Comparison of ENCODE assay signal across 21 cellular contexts in the genomic region with DNA sequence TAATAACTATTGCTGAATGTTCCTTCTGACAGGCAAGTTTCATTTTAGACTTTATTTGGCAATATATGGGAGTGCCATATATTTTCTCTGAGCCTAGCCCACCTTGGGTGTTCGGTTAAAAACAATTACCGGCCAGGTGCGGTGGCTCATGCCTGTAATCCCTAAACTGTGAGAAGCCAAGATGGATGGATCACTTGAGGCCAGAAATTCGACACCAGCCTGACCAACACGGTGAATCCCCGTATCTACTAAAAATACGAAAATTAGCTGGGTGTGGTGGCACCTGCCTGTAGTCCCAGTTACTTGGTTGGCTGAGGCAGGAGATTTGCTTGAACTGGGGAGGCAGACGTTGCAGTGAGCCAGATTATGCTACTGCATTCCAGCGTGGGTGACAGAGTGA. TPM values are rescaled to one million over a fixed set of nuclear protein-coding genes. Genes with fewer than 3 reads are reported as not detected.
"Had no signal": no experiment of that assay in that cellular context is flagged by ENCODE, and none has a peak within 500 bp of the region (broad histone marks: within the 10 kb centered on the region; RNA-seq: fewer than 3 reads in every experiment).

No MANE protein-coding gene starts in this region.

- H3K9me3 Mint-ChIP-seq: endodermal cell had no signal

- H3K4me1 ChIP-seq: heart left ventricle, stomach, transverse colon had no signal

- ATAC-seq: heart left ventricle; left lobe of liver; mucosa of descending colon; naive thymus-derived CD8-positive, alpha-beta T cell; sciatic nerve had no signal

- H3K27ac ChIP-seq: coronary artery, heart left ventricle, neutrophil, spleen, stomach, thoracic aorta, transverse colon had no signal

- H3K4me1 Mint-ChIP-seq: endodermal cell had no signal

- H3K4me3 Mint-ChIP-seq: endodermal cell; naive thymus-derived CD8-positive, alpha-beta T cell had no signal

- H3K9me3 ChIP-seq: mucosa of descending colon, neutrophil, thoracic aorta, transverse colon had no signal

- DNase-seq: effector CD4-positive, alpha-beta T cell; endodermal cell; heart left ventricle; hippocampal formation; islet precursor cell; mammary epithelial cell; mucosa of descending colon; naive thymus-derived CD8-positive, alpha-beta T cell; posterior cingulate gyrus; spleen; stimulated activated CD4-positive, alpha-beta T cell treated with anti-CD3 and anti-CD28 coated beads, Interleukin-15, amount 100 ng/mL, for 24 hours; stimulated activated CD4-positive, alpha-beta T cell treated with anti-CD3 and anti-CD28 coated beads, Interleukin-1b, Interleukin-23, amount 100 ng/mL, for 48 hours; stimulated activated naive CD4-positive, alpha-beta T cell; stomach; substantia nigra; transverse colon had no signal

- H3K27ac Mint-ChIP-seq: endodermal cell had no signal

- H3K4me3 ChIP-seq: coronary artery, heart left ventricle, mucosa of descending colon, spleen, stomach, thoracic aorta, transverse colon had no signal

- H3K27me3 ChIP-seq: spleen, stomach, transverse colon had no signal

- H3K36me3 ChIP-seq: heart left ventricle, neutrophil, spleen, stomach, thoracic aorta, transverse colon had no signal

RNA-seq across cellular contexts. Expression of a gene that starts 47.9 kb away (rescaled TPM):
- total RNA-seq: endodermal cell; naive thymus-derived CD8-positive, alpha-beta T cell had no signal
